In the genomic region with DNA sequence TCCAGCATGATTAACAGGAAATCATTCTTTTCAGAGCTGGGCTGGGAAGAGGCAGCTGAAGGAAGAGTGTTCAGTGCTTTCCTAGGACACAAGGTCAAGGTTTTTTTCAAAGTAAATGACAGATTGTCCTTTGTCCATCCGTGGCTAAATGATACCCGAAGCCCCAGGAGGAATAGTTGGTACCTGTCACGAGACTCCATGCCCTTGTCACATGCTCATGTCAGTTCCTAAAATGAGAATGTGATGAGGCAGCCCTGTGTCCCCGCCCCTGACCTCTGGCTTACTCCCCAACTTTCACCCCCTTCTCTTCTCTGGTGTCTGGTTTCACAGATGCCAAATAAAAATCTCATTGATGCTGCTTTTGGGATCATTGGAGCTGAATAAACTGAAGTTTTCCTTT, we compare ENCODE assay signal across 20 cellular contexts.
DNase-seq lines count a peak whose midpoint lies in the region; FAIRE-seq and TF ChIP-seq lines count a peak whose summit lies in the region.
"Had no signal": no experiment of that assay in that cellular context is flagged by ENCODE, and none has a peak within 500 bp of the region (broad histone marks: within the 10 kb centered on the region; RNA-seq: fewer than 3 reads in every experiment).

No MANE protein-coding gene starts in this region.

- H3K4me3 Mint-ChIP-seq in brain (no peak overlapping the region), nephron (no peak overlapping the region)
- H3K4me3 Mint-ChIP-seq: H9 had no signal

- H3K56ac ChIP-seq in mesendoderm (ENCODE audit: low read length), result no peak overlapping the region

- no TSS peak for BruUV-seq in mammary epithelial cell (replicated peaks; lab: Mats Ljungman, UMichigan)

- no peak overlapping the region for H2AK5ac ChIP-seq in mesendoderm (ENCODE audit: low read length)

- H3K27me3 ChIP-seq in ACC112 (ENCODE audit: insufficient read depth, low read length) (no peaks in the 10 kb centered on the region), mesendoderm (ENCODE audit: insufficient read depth, low read length, poor library complexity) (no peaks in the 10 kb centered on the region), mammary epithelial cell (ENCODE audit: insufficient read depth, low read length) (no peaks in the 10 kb centered on the region)
- H3K27me3 ChIP-seq: MG63, pancreas, Peyer's patch had no signal

- peak; percentile 58 for FAIRE-seq in H54 (lab: Jason Lieb, UNC)
- FAIRE-seq: GM19239, pancreas, TTC549 had no signal

- no peak overlapping the region for H3K23ac ChIP-seq in mesendoderm (ENCODE audit: low read length)

- H3K27ac ChIP-seq in ACC112 (ENCODE audit: low read depth, low read length) (no peak overlapping the region), mesendoderm (ENCODE audit: low read depth, low read length) (no peak overlapping the region), mammary epithelial cell (ENCODE audit: insufficient read depth, low read depth, low read length) (no peak overlapping the region)
- H3K27ac ChIP-seq: pancreas had no signal

- H3K27me3 Mint-ChIP-seq in brain, result no peaks in the 10 kb centered on the region
- H3K27me3 Mint-ChIP-seq in nephron (ENCODE audit: low read depth), result peaks cover 3% of the 10 kb centered on the region

- no peak overlapping the region for H2BK120ac ChIP-seq in mesendoderm (ENCODE audit: low read depth, low read length)

- H3K4me3 ChIP-seq in ACC112 (ENCODE audit: low read depth, low read length) (no peak overlapping the region), mesendoderm (ENCODE audit: low read length) (no peak overlapping the region), mammary epithelial cell (replicated peaks in 1 of 3; ENCODE audit: insufficient read depth in 1 of 3, low read depth in 2 of 3, low read length in 3 of 3) (no peak overlapping the region)
- H3K4me3 ChIP-seq: MG63, mucosa of descending colon, pancreas, Peyer's patch had no signal

- no peak overlapping the region for H3K18ac ChIP-seq in mesendoderm (ENCODE audit: low read length)

- no peak overlapping the region for H2BK5ac ChIP-seq in mesendoderm (ENCODE audit: low read length)

- in situ Hi-C loops in mammary epithelial cell (cut with MboI; ENCODE audit: low sequenced_read_pairs in 2 of 2), result no loop called here

- H4K5ac ChIP-seq in mesendoderm (ENCODE audit: low read length), result no peak overlapping the region

- no peaks in the 10 kb centered on the region for H3K9me3 Mint-ChIP-seq in brain
- H3K9me3 Mint-ChIP-seq in nephron, result no peaks in the 10 kb centered on the region
- H3K9me3 Mint-ChIP-seq: H9 had no signal

- dilution Hi-C loops in mammary epithelial cell (cut with HindIII; ENCODE audit: low sequenced_read_pairs), result no loop called here

- H3K4me2 ChIP-seq in mesendoderm (ENCODE audit: low read length) (no peak overlapping the region), mammary epithelial cell (ENCODE audit: insufficient read depth, low read depth, low read length) (no peak overlapping the region)

- H3K36me3 ChIP-seq in ACC112 (ENCODE audit: insufficient read depth, low read length) (no peaks in the 10 kb centered on the region), mesendoderm (ENCODE audit: control insufficient read depth, insufficient read depth, low read length) (no peaks in the 10 kb centered on the region), mammary epithelial cell (ENCODE audit: insufficient read depth, low read length) (no peaks in the 10 kb centered on the region)
- H3K36me3 ChIP-seq: MG63, pancreas, Peyer's patch had no signal

- H3K4ac ChIP-seq in mesendoderm (ENCODE audit: low read depth, low read length), result no peak overlapping the region

- H3K9me3 ChIP-seq in mammary epithelial cell (replicated peaks; ENCODE audit: insufficient read depth, low read length), result no peaks in the 10 kb centered on the region
- H3K9me3 ChIP-seq: MG63, mucosa of descending colon, pancreas, Peyer's patch had no signal

- DNase-seq in H54 (ENCODE audit: insufficient read length, low spot score), result no peak
- no peak for DNase-seq in NCI-H2107 treated with DMSO at 0.1 percent for 48 hours (lab: John Stamatoyannopoulos, UW; ENCODE audit: unreplicated experiment)
- no peak for DNase-seq in mesendoderm
- DNase-seq in mammary epithelial cell, result no peak
- no peak for DNase-seq in NCI-H446 treated with DMSO at 0.1 percent for 48 hours (lab: John Stamatoyannopoulos, UW)
- DNase-seq: activated CD4-positive, alpha-beta T cell treated with anti-CD3 and anti-CD28 coated beads, Interleukin-2, amount 50 U/mL, for 1 hour; activated naive CD4-positive, alpha-beta T cell treated with Interleukin-2 at 50 U/mL for 16 hours; anterior cingulate cortex; H9; MG63; mucosa of descending colon; NCI-H1930; NCI-H748 treated with DMSO at 0.1 percent for 48 hours; pancreas; Peyer's patch had no signal

- no peaks in the 10 kb centered on the region for H3K79me1 ChIP-seq in mesendoderm (ENCODE audit: low read length)

- H3K4me1 ChIP-seq in ACC112 (ENCODE audit: control insufficient read depth, insufficient read depth, low read length, unreplicated experiment) (peaks cover 20% of the 10 kb centered on the region), mesendoderm (ENCODE audit: control insufficient read depth, low read depth, low read length) (peaks cover 5% of the 10 kb centered on the region), mammary epithelial cell (ENCODE audit: insufficient read depth, low read length) (peaks cover 15% of the 10 kb centered on the region)
- H3K4me1 ChIP-seq: Peyer's patch had no signal

- no peaks in the 10 kb centered on the region for H4K20me1 ChIP-seq in mammary epithelial cell (ENCODE audit: insufficient read depth, low read length)

- no peaks in the 10 kb centered on the region for H3K36me3 Mint-ChIP-seq in brain
- H3K36me3 Mint-ChIP-seq in nephron (ENCODE audit: low read depth), result no peaks in the 10 kb centered on the region

- peaks cover 38% of the 10 kb centered on the region for H3K4me1 Mint-ChIP-seq in brain
- H3K4me1 Mint-ChIP-seq in nephron, result peaks cover 42% of the 10 kb centered on the region

- no peaks in the 10 kb centered on the region for H3K79me2 ChIP-seq in ACC112 (ENCODE audit: control insufficient read depth, insufficient read depth, low read length, unreplicated experiment)
- H3K79me2 ChIP-seq in mesendoderm (ENCODE audit: control insufficient read depth, insufficient read depth, low read length), result no peaks in the 10 kb centered on the region
- no peaks in the 10 kb centered on the region for H3K79me2 ChIP-seq in mammary epithelial cell (ENCODE audit: insufficient read depth, low read length)

- no peak overlapping the region for H2BK15ac ChIP-seq in mesendoderm (replicated peaks; ENCODE audit: low read depth)

- H3K27ac Mint-ChIP-seq in brain, result peak overlapping the region in 3 of 5 experiments; percentile 66 to 76 (median 74)
- H3K27ac Mint-ChIP-seq in nephron, result peak overlapping the region in 2 of 3 experiments; percentile 51 to 55

- no peak overlapping the region for H4K8ac ChIP-seq in mesendoderm (ENCODE audit: low read depth, low read length)

- CTCF ChIA-PET in mammary epithelial cell (lab: Charles Lee; ENCODE audit: low non-redundant PET), result no interaction called here

- TF ChIP-seq CTCF in brain (conservative IDR thresholded peaks at IDR 0.05), result no peak
- TF ChIP-seq CTCF in nephron (IDR thresholded peaks at IDR 0.05; ENCODE audit: unreplicated experiment in 3 of 3), result no peak
- TF ChIP-seq CTCF in mammary epithelial cell (conservative IDR thresholded peaks at IDR 0.05 in 1 of 2, IDR thresholded peaks at IDR 0.05 in 1 of 2; ENCODE audit: extremely low read depth in 1 of 2, insufficient read depth in 1 of 2, low read depth in 1 of 2, low read length in 2 of 2), result no peak

- intact Hi-C loops in mammary epithelial cell (cut with micrococcal nuclease), result no loop called here

- WGBS in mesendoderm (ENCODE audit: extremely low coverage, insufficient coverage, low lambda C conversion rate), result no CpG with 5 or more reads among the region's 4 CpGs
- WGBS in mammary epithelial cell (ENCODE audit: low coverage, missing lambda C conversion rate), result 74% methylated on average over 4 of the region's 4 CpGs

- H2AFZ ChIP-seq in ACC112 (ENCODE audit: low read length, unreplicated experiment) (peak overlapping the region; percentile 29), mammary epithelial cell (ENCODE audit: low read depth, low read length) (no peak overlapping the region)

- TF ChIP-seq POLR2A in H54 (IDR thresholded peaks at IDR 0.05; ENCODE audit: low read depth, low read length), result no peak

- H3K9ac ChIP-seq in mesendoderm (ENCODE audit: low read length) (no peak overlapping the region), mammary epithelial cell (ENCODE audit: insufficient read depth, low read length) (no peak overlapping the region)
